In genomic region chr11:69642549-69642912, GRCh38 we compare ENCODE assay signal across 8 cellular contexts. TPM values are rescaled to one million over a fixed set of nuclear protein-coding genes. Genes with fewer than 3 reads are reported as not detected.
DNase-seq lines count a peak whose midpoint lies in the region; ATAC-seq and TF ChIP-seq lines count a peak whose summit lies in the region.

No MANE protein-coding gene starts in this region.

- peaks cover 1% of the 10 kb centered on the region for H3K36me3 Mint-ChIP-seq in IgD-negative memory B cell

- H3K4me1 Mint-ChIP-seq in IgD-negative memory B cell: peaks cover 7 to 22% (median 15%) of the 10 kb centered on the region in 3 donors

- peaks cover 9% of the 10 kb centered on the region for H3K36me3 ChIP-seq in right atrium auricular region
- H3K36me3 ChIP-seq in spleen: peaks cover 0 to 43% (median 1%) of the 10 kb centered on the region in 6 donors

- ATAC-seq in HG03108 (IDR thresholded peaks at IDR 0.05; ENCODE audit: unreplicated experiment): no peak

- TF ChIP-seq POLR2A in spleen (IDR thresholded peaks at IDR 0.05): no peak

- H3K4me1 ChIP-seq in right atrium auricular region (peaks cover 0 to 73% of the 10 kb centered on the region in 2 donors), spleen (peaks cover 40 to 98% (median 70%) of the 10 kb centered on the region in 6 donors)

- intact Hi-C loops in spleen (cut with DNase I; ENCODE audit: low total_unique reads): loop anchor here (2.0 to 5.0 kb wide), 2 partner anchors 350 to 542 kb away; partner anchors contain the start of gene MYEOV

- TF ChIP-seq CTCF in AG10803 (conservative IDR thresholded peaks at IDR 0.05; ENCODE audit: low read length): no peak
- TF ChIP-seq CTCF in right atrium auricular region (IDR thresholded peaks at IDR 0.05): no peak
- no peak for TF ChIP-seq CTCF in spleen (IDR thresholded peaks at IDR 0.05 in 8 of 11, conservative IDR thresholded peaks at IDR 0.05 in 3 of 11)

- no peaks in the 10 kb centered on the region for H3K9me3 ChIP-seq in right atrium auricular region
- H3K9me3 ChIP-seq in spleen: no peaks in the 10 kb centered on the region

- H3K27me3 ChIP-seq in right atrium auricular region (no peaks in the 10 kb centered on the region), spleen (replicated peaks in 1 of 7) (peaks cover 0 to 66% (median 34%) of the 10 kb centered on the region in 7 donors)

- 0 to 1% (median 0%) methylated on average over 6 to 40 of the region's 40 CpGs for WGBS in spleen, 5 donors

- DNase-seq in AG10803 (ENCODE audit: low read depth): no peak
- DNase-seq in activated gamma-delta T cell treated with anti-CD3 and anti-CD28 coated beads, Interleukin-2, amount 50 U/mL, for 16 hours (ENCODE audit: low read depth): peak; percentile 22
- DNase-seq in right atrium auricular region (ENCODE audit: low spot score): no peak
- peak; percentile 90 for DNase-seq in spleen
- no peak for DNase-seq in SW 1271 (lab: John Stamatoyannopoulos, UW)
- no peak for DNase-seq in NCI-H82 treated with DMSO at 0.1 percent for 48 hours (lab: John Stamatoyannopoulos, UW; ENCODE audit: unreplicated experiment)

- H3K27ac Mint-ChIP-seq in IgD-negative memory B cell: no peak overlapping the region

- peak overlapping the region in 3 of 4 donors; percentile 43 to 89 (median 88) for H3K4me3 Mint-ChIP-seq in IgD-negative memory B cell

- H3K27me3 Mint-ChIP-seq in IgD-negative memory B cell: peaks cover 28% of the 10 kb centered on the region

- H3K4me3 ChIP-seq in AG10803 (ENCODE audit: low read length) (peak overlapping the region; percentile 98), right atrium auricular region (peak overlapping the region; percentile 79 to 80), spleen (peak overlapping the region; percentile 68 to 99 (median 92))

- no peaks in the 10 kb centered on the region for H3K9me3 Mint-ChIP-seq in IgD-negative memory B cell

- H3K27ac ChIP-seq in right atrium auricular region (peak overlapping the region; percentile 94 to 97), spleen (peak overlapping the region; percentile 66 to 89 (median 86))

RNA-seq across cellular contexts. Expression of gene CCND1, which starts 1.6 kb away (rescaled TPM):
- polyA plus RNA-seq in IgD-negative memory B cell: 9.6 TPM
- total RNA-seq in right atrium auricular region: 100 to 1,000 TPM in 1 of 2 donors, 10 to 100 TPM in 1; 91.8 to 101 TPM
- total RNA-seq in spleen: 10 to 100 TPM; 14.3 to 96.6 (median 60.5) TPM
- polyA plus RNA-seq in spleen: 10 to 100 TPM in 1 of 3 donors, 1 to 10 TPM in 2; 4.3 to 22.7 (median 6.4) TPM

RNA-seq across cellular contexts. Expression of gene LTO1, which starts 32.6 kb away (rescaled TPM):
- polyA plus RNA-seq in IgD-negative memory B cell (14.0 TPM), spleen (10 to 100 TPM; 17.5 to 32.3 (median 30.8) TPM)
- total RNA-seq in right atrium auricular region (1 to 10 TPM; 4.7 to 6.0 TPM), spleen (10 to 100 TPM; 21.0 to 41.4 (median 31.3) TPM)

Comparison
In these comparisons a context has a peak if more than half of its experiments do, and no peak if none do; other contexts are left out.
1. DNase-seq: peak in activated gamma-delta T cell treated with anti-CD3 and anti-CD28 coated beads, Interleukin-2, amount 50 U/mL, for 16 hours (single experiment) and spleen (single experiment); none in AG10803 (single experiment), right atrium auricular region (single experiment), SW 1271 (0 of 2) and NCI-H82 treated with DMSO at 0.1 percent for 48 hours (single experiment).
2. Peak in every context shown above with its lines, with median percentiles within 50 percentile points of each other: H3K4me3 ChIP-seq.